Comparison of ENCODE assay signal across 8 cellular contexts in the genomic region with DNA sequence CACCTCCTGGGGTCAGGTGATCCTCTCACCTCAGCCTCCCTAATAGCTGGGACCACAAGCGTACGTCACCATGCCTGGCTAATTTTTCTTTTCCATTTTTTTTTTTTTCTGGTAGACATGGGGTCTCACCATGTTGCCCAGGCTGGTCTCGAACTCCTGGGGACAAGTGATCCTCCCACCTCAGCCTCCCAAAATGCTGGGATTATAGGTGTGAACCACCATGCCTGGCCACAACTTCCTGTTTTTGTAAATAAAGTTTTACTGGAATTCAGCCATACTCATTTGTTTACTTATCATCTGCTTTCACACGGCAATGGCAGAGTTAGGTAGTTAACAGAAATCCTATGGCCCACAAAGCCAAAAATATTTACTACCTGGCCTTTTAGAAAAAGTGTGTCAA. TPM values are rescaled to one million over a fixed set of nuclear protein-coding genes. Genes with fewer than 3 reads are reported as not detected.
"Had no signal": no experiment of that assay in that cellular context is flagged by ENCODE, and none has a peak within 500 bp of the region (broad histone marks: within the 10 kb centered on the region; RNA-seq: fewer than 3 reads in every experiment).

No MANE protein-coding gene starts in this region.

- ATAC-seq: GM23338, HCT116, HepG2 had no signal

- H3K9me3 Mint-ChIP-seq: GM23338, HFFc6 had no signal

- H3K27ac Mint-ChIP-seq: GM23338, HFFc6, IgD-negative memory B cell had no signal

- FAIRE-seq: HepG2 had no signal

- H3K4me2 ChIP-seq: GM23338 had no signal

- H3K27me3 Mint-ChIP-seq: IgD-negative memory B cell had no signal

- H3K9me3 ChIP-seq: HAP-1 had no signal

- H3K4me3 ChIP-seq: GM23338, HAP-1 had no signal

- H3K4me3 Mint-ChIP-seq: GM23338, HFFc6, IgD-negative memory B cell had no signal

- H2AFZ ChIP-seq: GM23338 had no signal

- DNase-seq: H7, HFFc6 had no signal

- H3K36me3 ChIP-seq: HAP-1 had no signal

- H3K27ac ChIP-seq: HL-60 had no signal

RNA-seq across cellular contexts. Expression of gene RUNX2, which starts 7.8 kb away (rescaled TPM):
- total RNA-seq: HepG2 had no signal
- polyA plus RNA-seq: HepG2 had no signal
